ENCODE assay signal across 8 cellular contexts in genomic region chr5:138725153-138725884, GRCh38. TPM values are rescaled to one million over a fixed set of nuclear protein-coding genes. Genes with fewer than 3 reads are reported as not detected.
DNase-seq lines count a peak whose midpoint lies in the region; ATAC-seq and TF ChIP-seq lines count a peak whose summit lies in the region.

No MANE protein-coding gene starts in this region.

- DNase-seq in 8988T (peak; percentile 29), HPDE6-E6E7 (ENCODE audit: extremely low spot score) (peak; percentile 91), OCI-M1 (lab: John Stamatoyannopoulos, UW) (peak; percentile 27), fibroblast of gingiva (ENCODE audit: low read depth) (peak; percentile 96), neural crest cell (ENCODE audit: low read depth, low spot score) (peak; percentile 9)

- no peaks in the 10 kb centered on the region for H3K27me3 Mint-ChIP-seq in neural crest cell (ENCODE audit: low read depth)

- peak overlapping the region; percentile 92 for H3K27ac Mint-ChIP-seq in neural crest cell (ENCODE audit: unreplicated experiment)

- no peak overlapping the region for H3K4me3 Mint-ChIP-seq in neural crest cell

- no peak for TF ChIP-seq CTCF in neural crest cell (conservative IDR thresholded peaks at IDR 0.05)

- ATAC-seq in HG02678 (IDR thresholded peaks at IDR 0.05; ENCODE audit: unreplicated experiment) (no peak), HG03442 (IDR thresholded peaks at IDR 0.05; ENCODE audit: unreplicated experiment) (no peak), HG03571 (IDR thresholded peaks at IDR 0.05; ENCODE audit: unreplicated experiment) (no peak)

- peaks cover 31% of the 10 kb centered on the region for H3K4me1 Mint-ChIP-seq in neural crest cell

- H3K9me3 Mint-ChIP-seq in neural crest cell = no peaks in the 10 kb centered on the region

- H3K36me3 Mint-ChIP-seq in neural crest cell (ENCODE audit: low read depth) = no peaks in the 10 kb centered on the region

RNA-seq across cellular contexts. Expression of gene CTNNA1, which starts 27.9 kb away (rescaled TPM):
- total RNA-seq in neural crest cell = 282 and 292 TPM in 2 replicates

Comparison
In these comparisons a context has a peak if more than half of its experiments do, and no peak if none do; other contexts are left out.
1. DNase-seq: peak in every context shown above with its lines; median percentile 96 in fibroblast of gingiva; 91 in HPDE6-E6E7; 29 in 8988T; 27 in OCI-M1; 9 in neural crest cell.